13 cellular contexts compared by ENCODE assay signal in genomic region chr7:131619336-131620305, GRCh38.
DNase-seq lines count a peak whose midpoint lies in the region; ATAC-seq and TF ChIP-seq lines count a peak whose summit lies in the region.
"Had no signal": no experiment of that assay in that cellular context is flagged by ENCODE, and none has a peak within 500 bp of the region (broad histone marks: within the 10 kb centered on the region; RNA-seq: fewer than 3 reads in every experiment).

No MANE protein-coding gene starts in this region.

- intact Hi-C loops in PC-3 (cut with micrococcal nuclease): no loop called here

- CTCF ChIA-PET in PC-3 (lab: Charles Lee): no interaction called here

- H3K18ac ChIP-seq in neuronal stem cell (ENCODE audit: low read length): peak overlapping the region; percentile 55

- H3K36me3 ChIP-seq in PC-3 (ENCODE audit: low read depth, low read length): no peaks in the 10 kb centered on the region
- no peaks in the 10 kb centered on the region for H3K36me3 ChIP-seq in ectodermal cell (ENCODE audit: control insufficient read depth, insufficient read depth, low read length)
- no peaks in the 10 kb centered on the region for H3K36me3 ChIP-seq in neuronal stem cell (replicated peaks in 1 of 2; ENCODE audit: control insufficient read depth in 2 of 2, insufficient read depth in 2 of 2, low read length in 2 of 2)
- H3K36me3 ChIP-seq: neutrophil, SJSA1 had no signal

- no peak overlapping the region for H4K8ac ChIP-seq in neuronal stem cell (ENCODE audit: low read depth, low read length)

- H3K27ac ChIP-seq in PC-3 (ENCODE audit: low read length): peak overlapping the region; percentile 29; the same call in 1 of the 2 replicates
- H3K27ac ChIP-seq in ectodermal cell (ENCODE audit: insufficient read depth, low read depth, low read length, poor library complexity, severe bottlenecking): peak overlapping the region; percentile 8
- no peak overlapping the region for H3K27ac ChIP-seq in neuronal stem cell (replicated peaks; ENCODE audit: low read length)
- H3K27ac ChIP-seq: neutrophil, SJSA1 had no signal

- H3K14ac ChIP-seq in neuronal stem cell (ENCODE audit: low read length): no peak overlapping the region

- no peaks in the 10 kb centered on the region for H3K79me1 ChIP-seq in neuronal stem cell (ENCODE audit: low read depth, low read length)

- H2AFZ ChIP-seq in PC-3 (ENCODE audit: low read length): no peak overlapping the region; the same call in 1 of the 2 replicates
- peak overlapping the region; percentile 6 for H2AFZ ChIP-seq in neuronal stem cell (ENCODE audit: low read length)

- H3K9ac ChIP-seq in PC-3 (ENCODE audit: low read length): no peak overlapping the region; the same call in 1 of the 2 replicates
- no peak overlapping the region for H3K9ac ChIP-seq in neuronal stem cell (ENCODE audit: low read depth, low read length, poor library complexity)

- no peaks in the 10 kb centered on the region for H3K79me2 ChIP-seq in PC-3 (ENCODE audit: low read length)

- H2BK12ac ChIP-seq in neuronal stem cell (ENCODE audit: low read length): no peak overlapping the region

- no peak for TF ChIP-seq CTCF in PC-3 (conservative IDR thresholded peaks at IDR 0.05; ENCODE audit: low read depth, low read length)

- no peak overlapping the region for H3K4ac ChIP-seq in neuronal stem cell (ENCODE audit: low read length)

- no peak overlapping the region for H3K4me2 ChIP-seq in PC-3 (ENCODE audit: low read length)
- H3K4me2 ChIP-seq in neuronal stem cell (ENCODE audit: insufficient read depth, low read length, poor library complexity, severe bottlenecking): no peak overlapping the region

- ATAC-seq in PC-3 (peak; percentile 40), GM18867 (IDR thresholded peaks at IDR 0.05; ENCODE audit: unreplicated experiment) (no peak), GM21723 (IDR thresholded peaks at IDR 0.05; ENCODE audit: unreplicated experiment) (no peak)
- ATAC-seq: CD8-positive, alpha-beta T cell had no signal

- no peaks in the 10 kb centered on the region for H3F3A ChIP-seq in PC-3 (ENCODE audit: low read length, unreplicated experiment)

- peak overlapping the region; percentile 10 for H2BK5ac ChIP-seq in neuronal stem cell (ENCODE audit: low read length)

- no TSS peak for BruUV-seq in PC-3 (replicated peaks; lab: Mats Ljungman, UMichigan)

- no peaks in the 10 kb centered on the region for H3K27me3 ChIP-seq in PC-3 (ENCODE audit: low read length)
- H3K27me3 ChIP-seq in ectodermal cell (ENCODE audit: control insufficient read depth, insufficient read depth, low read length, poor library complexity, severe bottlenecking): no peaks in the 10 kb centered on the region
- H3K27me3 ChIP-seq in neuronal stem cell (ENCODE audit: control insufficient read depth in 3 of 3, insufficient read depth in 3 of 3, low read depth in 1 of 3, low read length in 3 of 3): no peaks in the 10 kb centered on the region
- H3K27me3 ChIP-seq: SJSA1 had no signal

- H3K4me3 ChIP-seq in PC-3 (ENCODE audit: low read length) (no peak overlapping the region), ectodermal cell (ENCODE audit: insufficient read depth, low read depth, low read length) (no peak overlapping the region), neuronal stem cell (ENCODE audit: low read length in 2 of 2) (peak overlapping the region in 1 of 2 donors; percentile 7)
- H3K4me3 ChIP-seq: SJSA1 had no signal

- H4K91ac ChIP-seq in neuronal stem cell (ENCODE audit: low read depth, low read length, poor library complexity): no peak overlapping the region

- 81 to 84% methylated on average over 10 of the region's 10 CpGs for WGBS in ectodermal cell, 2 experiments
- no CpG with 5 or more reads among the region's 10 CpGs for WGBS in neuronal stem cell (ENCODE audit: extremely low coverage in 2 of 2, insufficient read length in 2 of 2, insufficient replicate concordance in 1 of 2), 2 donors

- no peaks in the 10 kb centered on the region for H4K20me1 ChIP-seq in PC-3 (ENCODE audit: low read length)

- peak overlapping the region; percentile 23 for H2AK5ac ChIP-seq in neuronal stem cell (ENCODE audit: low read depth, low read length)

- DNase-seq in HT1080 (ENCODE audit: low read depth): peak; percentile 64
- DNase-seq in PC-3: peak; percentile 50
- DNase-seq in neuronal stem cell (ENCODE audit: low spot score): no peak
- DNase-seq in NCI-H1105 (lab: John Stamatoyannopoulos, UW): no peak
- DNase-seq in putamen (ENCODE audit: low spot score): no peak
- DNase-seq: CD8-positive, alpha-beta T cell; NCI-H1930; stimulated activated CD4-positive, alpha-beta T cell treated with anti-CD3 and anti-CD28 coated beads, Interleukin-2, amount 100 ng/mL, for 24 hours had no signal

- no peak overlapping the region for H2BK120ac ChIP-seq in neuronal stem cell (ENCODE audit: low read depth, low read length)

- no peak overlapping the region for H3K23ac ChIP-seq in neuronal stem cell (ENCODE audit: low read depth, low read length, poor library complexity)

- peak overlapping the region; percentile 17 for H2BK15ac ChIP-seq in neuronal stem cell (ENCODE audit: low read length)

- no peaks in the 10 kb centered on the region for H3K9me3 ChIP-seq in PC-3 (ENCODE audit: low read length)
- no peaks in the 10 kb centered on the region for H3K9me3 ChIP-seq in ectodermal cell (ENCODE audit: control insufficient read depth, low read length)
- no peaks in the 10 kb centered on the region for H3K9me3 ChIP-seq in neuronal stem cell (replicated peaks in 1 of 2; ENCODE audit: control insufficient read depth in 2 of 2, insufficient read depth in 1 of 2, low read depth in 1 of 2, low read length in 2 of 2)
- H3K9me3 ChIP-seq: neutrophil, SJSA1 had no signal

- no peaks in the 10 kb centered on the region for H3K9me2 ChIP-seq in PC-3 (replicated peaks; ENCODE audit: low read length)

- H3K4me1 ChIP-seq in PC-3 (ENCODE audit: insufficient read depth, low read length) (peaks cover 23% of the 10 kb centered on the region), ectodermal cell (ENCODE audit: control insufficient read depth, insufficient read depth, low read length) (peaks cover 25% of the 10 kb centered on the region), neuronal stem cell (ENCODE audit: control insufficient read depth in 2 of 2, insufficient read depth in 1 of 2, low read depth in 1 of 2, low read length in 2 of 2) (peaks cover 13 to 15% of the 10 kb centered on the region in 2 donors)

- POLR2A ChIA-PET in PC-3 (lab: Charles Lee; ENCODE audit: unreplicated experiment): no interaction called here

Comparison
In these comparisons a context has a peak if more than half of its experiments do, and no peak if none do; other contexts are left out.
1. DNase-seq: peak in HT1080 (single experiment) and PC-3 (single experiment); none in neuronal stem cell (single experiment), NCI-H1105 (single experiment) and putamen (single experiment).